22 cellular contexts compared by ENCODE assay signal in genomic region chr7:150337659-150338081, GRCh38. TPM values are rescaled to one million over a fixed set of nuclear protein-coding genes. Genes with fewer than 3 reads are reported as not detected.
DNase-seq lines count a peak whose midpoint lies in the region; ATAC-seq and TF ChIP-seq lines count a peak whose summit lies in the region.
"Had no signal": no experiment of that assay in that cellular context is flagged by ENCODE, and none has a peak within 500 bp of the region (broad histone marks: within the 10 kb centered on the region; RNA-seq: fewer than 3 reads in every experiment).

No MANE protein-coding gene starts in this region.

- H3K27ac ChIP-seq in SJCRH30 (no peak overlapping the region; the same call in 1 of the 2 replicates), right lobe of liver (peak overlapping the region in 2 of 3 donors; percentile 26 to 87), transverse colon (peak overlapping the region in 3 of 4 donors; percentile 68 to 94 (median 86))
- H3K27ac ChIP-seq: gastrocnemius medialis, HL-60, suprapubic skin had no signal

- DNase-seq in SJCRH30 (peak; percentile 72 to 81), right lobe of liver (no peak), transverse colon (peak; percentile 44), 8988T (no peak), GDM1 (lab: John Stamatoyannopoulos, UW) (no peak)
- no peak for DNase-seq in activated T-cell treated with anti-CD3 and anti-CD28 coated beads, Interleukin-2, amount 50 U/mL, for 4 hours
- DNase-seq: activated CD4-positive, alpha-beta T cell treated with anti-CD3 and anti-CD28 coated beads, Interleukin-2, amount 50 U/mL, for 4 hours; activated gamma-delta T cell treated with Interleukin-2 at 50 U/mL for 16 hours; CD4-positive, alpha-beta memory T cell; central memory CD4-positive, alpha-beta T cell; DMS153; gastrocnemius medialis; HCEC 1CT; IMR-90; NCI-H1417 treated with DMSO at 0.1 percent for 48 hours; PC-3; stimulated activated CD4-positive, alpha-beta T cell treated with anti-CD3 and anti-CD28 coated beads, Interleukin-12 subunit alpha, Interleukin-12 subunit beta, amount 100 ng/mL, for 4 hours; T-helper 17 cell had no signal

- no peak overlapping the region for H3K4me3 ChIP-seq in SJCRH30
- no peak overlapping the region for H3K4me3 ChIP-seq in right lobe of liver
- H3K4me3 ChIP-seq in transverse colon, result no peak overlapping the region
- H3K4me3 ChIP-seq: gastrocnemius medialis, suprapubic skin had no signal

- H3K36me3 Mint-ChIP-seq in activated T-cell treated with anti-CD3 and anti-CD28 coated beads, Interleukin-2, amount 50 U/mL, for 4 hours (ENCODE audit: insufficient read depth), result peaks cover 9% of the 10 kb centered on the region

- no peak overlapping the region for H3K4me3 Mint-ChIP-seq in activated T-cell treated with anti-CD3 and anti-CD28 coated beads, Interleukin-2, amount 50 U/mL, for 4 hours
- H3K4me3 Mint-ChIP-seq: CD4-positive, alpha-beta memory T cell; T-helper 17 cell had no signal

- H3K9me3 Mint-ChIP-seq in activated T-cell treated with anti-CD3 and anti-CD28 coated beads, Interleukin-2, amount 50 U/mL, for 4 hours, result no peaks in the 10 kb centered on the region
- H3K9me3 Mint-ChIP-seq: CD4-positive, alpha-beta memory T cell; neural crest cell had no signal

- no peak for TF ChIP-seq POLR2A in right lobe of liver (IDR thresholded peaks at IDR 0.05)
- TF ChIP-seq POLR2A in transverse colon (IDR thresholded peaks at IDR 0.05), result no peak

- H3K27me3 Mint-ChIP-seq in activated T-cell treated with anti-CD3 and anti-CD28 coated beads, Interleukin-2, amount 50 U/mL, for 4 hours (ENCODE audit: low read depth), result peaks cover 23% of the 10 kb centered on the region

- TF ChIP-seq CTCF in right lobe of liver (IDR thresholded peaks at IDR 0.05) (no peak), transverse colon (IDR thresholded peaks at IDR 0.05) (no peak)

- intact Hi-C loops in right lobe of liver (cut with DNase I), result no loop called here
- intact Hi-C loops in transverse colon (cut with DNase I; ENCODE audit: low total_unique reads), result no loop called here

- H3K36me3 ChIP-seq in SJCRH30 (no peaks in the 10 kb centered on the region), right lobe of liver (peaks cover 0 to 2% (median 0%) of the 10 kb centered on the region in 4 donors), transverse colon (no peaks in the 10 kb centered on the region)
- H3K36me3 ChIP-seq: gastrocnemius medialis, suprapubic skin had no signal

- H3K27me3 ChIP-seq in SJCRH30, result no peaks in the 10 kb centered on the region
- no peaks in the 10 kb centered on the region for H3K27me3 ChIP-seq in right lobe of liver
- peaks cover 11% of the 10 kb centered on the region for H3K27me3 ChIP-seq in transverse colon

- 17% methylated on average over 1 of the region's 6 CpGs for WGBS in right lobe of liver (ENCODE audit: insufficient coverage, low coverage, low lambda C conversion rate, missing lambda C conversion rate)
- 67% methylated on average over 6 of the region's 6 CpGs; no CpG with 5 or more reads in 1 of the 2 donors for WGBS in transverse colon (ENCODE audit: low coverage in 1 of 2), 2 donors

- no peak for TF ChIP-seq EP300 in transverse colon (IDR thresholded peaks at IDR 0.05; ENCODE audit: low read depth)

- ATAC-seq in right lobe of liver, result no peak
- no peak for ATAC-seq in activated T-cell treated with anti-CD3 and anti-CD28 coated beads, Interleukin-2, amount 50 U/mL, for 4 hours
- ATAC-seq: gastrocnemius medialis, PC-3, T-helper 17 cell had no signal

- in situ Hi-C loops in transverse colon (cut with MboI; ENCODE audit: low pct_ligation_motif_present in 1 of 4, low pct_unique_long_range_greater_than_20kb in 1 of 4, low sequenced_read_pairs in 3 of 4), result no loop called here

- H3K4me1 ChIP-seq in SJCRH30, result peaks cover 25% of the 10 kb centered on the region
- peaks cover 0 to 64% (median 33%) of the 10 kb centered on the region in 4 donors for H3K4me1 ChIP-seq in right lobe of liver
- H3K4me1 ChIP-seq in transverse colon, result peaks cover 23 to 61% (median 51%) of the 10 kb centered on the region in 4 donors

- H3K9me3 ChIP-seq in SJCRH30 (replicated peaks), result no peaks in the 10 kb centered on the region
- no peaks in the 10 kb centered on the region for H3K9me3 ChIP-seq in right lobe of liver
- H3K9me3 ChIP-seq in transverse colon, result no peaks in the 10 kb centered on the region
- H3K9me3 ChIP-seq: gastrocnemius medialis, suprapubic skin had no signal

- H3K4me1 Mint-ChIP-seq in activated T-cell treated with anti-CD3 and anti-CD28 coated beads, Interleukin-2, amount 50 U/mL, for 4 hours (ENCODE audit: low read depth), result peaks cover 11% of the 10 kb centered on the region

RNA-seq across cellular contexts. Expression of gene RARRES2, which starts 3.8 kb away (rescaled TPM):
- 68.1 and 89.7 TPM in 2 replicates for total RNA-seq in SJCRH30 (2014; rRNA removed; shearing (Covaris generic))
- total RNA-seq in right lobe of liver (100 to 1,000 TPM; 552 to 948 (median 788) TPM), transverse colon (100 to 1,000 TPM in 2 of 4 donors, 10 to 100 TPM in 2; 84.2 to 124 (median 102) TPM)
- 1 to 10 TPM; 1.2 to 1.4 (median 1.3) TPM for total RNA-seq in activated T-cell treated with anti-CD3 and anti-CD28 coated beads, Interleukin-2, amount 50 U/mL, for 4 hours
- total RNA-seq: CD4-positive, alpha-beta memory T cell; IMR-90; T-helper 17 cell had no signal

RNA-seq across cellular contexts. Expression of gene ACTR3C, which starts 14.3 kb away (rescaled TPM):
- total RNA-seq in SJCRH30 (2014; rRNA removed; shearing (Covaris generic)), result 1.7 and 4.6 TPM in 2 replicates
- total RNA-seq in right lobe of liver (10 to 100 TPM; 30.0 to 36.5 (median 32.7) TPM), transverse colon (10 to 100 TPM; 19.9 to 71.1 (median 42.7) TPM)
- 1 to 10 TPM; 5.1 to 7.0 (median 5.5) TPM for total RNA-seq in activated T-cell treated with anti-CD3 and anti-CD28 coated beads, Interleukin-2, amount 50 U/mL, for 4 hours
- total RNA-seq: IMR-90, M059J had no signal

RNA-seq across cellular contexts. Expression of gene LRRC61, which starts 14.5 kb away (rescaled TPM):
- total RNA-seq in SJCRH30 (2014; rRNA removed; shearing (Covaris generic)), result not detected in 2 replicates
- 10 to 100 TPM; 13.0 to 33.0 (median 19.1) TPM for total RNA-seq in right lobe of liver
- total RNA-seq in transverse colon, result 10 to 100 TPM in 3 of 4 donors, 1 to 10 TPM in 1; 1.4 to 55.4 (median 17.2) TPM
- 10 to 100 TPM; 24.5 to 29.4 (median 26.1) TPM for total RNA-seq in activated T-cell treated with anti-CD3 and anti-CD28 coated beads, Interleukin-2, amount 50 U/mL, for 4 hours
- total RNA-seq: IMR-90, M059J had no signal

RNA-seq across cellular contexts. Expression of gene REPIN1, which starts 31.0 kb away (rescaled TPM):
- total RNA-seq in SJCRH30 (2014; rRNA removed; shearing (Covaris generic)), result 174 and 183 TPM in 2 replicates
- total RNA-seq in right lobe of liver (100 to 1,000 TPM in 2 of 6 experiments, 10 to 100 TPM in 4; 56.2 to 133 (median 73.5) TPM), transverse colon (100 to 1,000 TPM; 182 to 414 (median 247) TPM)
- 10 to 100 TPM; 54.7 to 68.4 (median 62.6) TPM for total RNA-seq in activated T-cell treated with anti-CD3 and anti-CD28 coated beads, Interleukin-2, amount 50 U/mL, for 4 hours

RNA-seq across cellular contexts. Expression of gene ZNF775, which starts 41.5 kb away (rescaled TPM):
- total RNA-seq in SJCRH30 (2014; rRNA removed; shearing (Covaris generic)), result 8.1 and 9.5 TPM in 2 replicates
- total RNA-seq in right lobe of liver, result 1 to 10 TPM in 3 of 6 experiments, under 1 TPM in 3; 0.44 to 1.6 (median 0.96) TPM
- total RNA-seq in transverse colon, result 10 to 100 TPM in 3 of 4 donors, 1 to 10 TPM in 1; 8.9 to 75.2 (median 15.2) TPM
- 1 to 10 TPM; 3.4 to 4.5 (median 4.2) TPM for total RNA-seq in activated T-cell treated with anti-CD3 and anti-CD28 coated beads, Interleukin-2, amount 50 U/mL, for 4 hours

Comparison
In these comparisons a context has a peak if more than half of its experiments do, and no peak if none do; other contexts are left out.
1. DNase-seq: peak in SJCRH30 (2 of 2) and transverse colon (single experiment); none in right lobe of liver (0 of 3), 8988T (single experiment), activated T-cell treated with anti-CD3 and anti-CD28 coated beads, Interleukin-2, amount 50 U/mL, for 4 hours (single experiment) and GDM1 (single experiment).
2. RNA of gene RARRES2, which starts 3.8 kb away (total RNA-seq): 552 to 948 TPM in right lobe of liver, 84.2 to 124 TPM in transverse colon and 68.1 to 89.7 TPM in SJCRH30; 1.2 to 1.4 TPM in activated T-cell treated with anti-CD3 and anti-CD28 coated beads, Interleukin-2, amount 50 U/mL, for 4 hours; every median in the first group is over 10 times any median in the second.